Comparison of ENCODE assay signal across 8 cellular contexts in genomic region chr10:61140765-61141392, GRCh38.
DNase-seq lines count a peak whose midpoint lies in the region; ATAC-seq and TF ChIP-seq lines count a peak whose summit lies in the region.

No MANE protein-coding gene starts in this region.

- H3K36me3 Mint-ChIP-seq in activated T-cell treated with anti-CD3 and anti-CD28 coated beads, Interleukin-2, amount 50 U/mL, for 72 hours (ENCODE audit: insufficient read depth in 2 of 2): no peaks in the 10 kb centered on the region

- no peak overlapping the region for H3K4me3 Mint-ChIP-seq in activated T-cell treated with anti-CD3 and anti-CD28 coated beads, Interleukin-2, amount 50 U/mL, for 72 hours

- no TSS peak for BruUV-seq in IMR-90 (replicated peaks; lab: Mats Ljungman, UMichigan)

- POLR2A ChIA-PET in IMR-90 (lab: Charles Lee; ENCODE audit: unreplicated experiment): no interaction called here

- ATAC-seq in IMR-90 (ENCODE audit: low read depth): peak; percentile 84
- ATAC-seq in activated T-cell treated with anti-CD3 and anti-CD28 coated beads, Interleukin-2, amount 50 U/mL, for 72 hours (replicated peaks in 1 of 2): no peak

- TF ChIP-seq CTCF in GM12875 (IDR thresholded peaks at IDR 0.05; ENCODE audit: borderline replicate concordance, insufficient read depth, low read depth, low read length) (peak; percentile 42; the same call in 1 of the 2 replicates), IMR-90 (conservative IDR thresholded peaks at IDR 0.05; ENCODE audit: low read depth, low read length) (peak; percentile 68), fibroblast of mammary gland (conservative IDR thresholded peaks at IDR 0.05; ENCODE audit: control insufficient read depth, insufficient read depth, low read depth, low read length) (peak; percentile 60), neural cell (IDR thresholded peaks at IDR 0.05; ENCODE audit: poor library complexity, severe bottlenecking) (peak; percentile 78)

- H2BK15ac ChIP-seq in IMR-90 (ENCODE audit: low read depth, low read length): no peak overlapping the region

- no peaks in the 10 kb centered on the region for H3K27me3 Mint-ChIP-seq in activated T-cell treated with anti-CD3 and anti-CD28 coated beads, Interleukin-2, amount 50 U/mL, for 72 hours (ENCODE audit: low read depth)

- TF ChIP-seq EP300 in neural cell (conservative IDR thresholded peaks at IDR 0.05; ENCODE audit: poor library complexity, severe bottlenecking): no peak

- H4K8ac ChIP-seq in IMR-90 (ENCODE audit: low read depth in 2 of 2, low read length in 2 of 2): no peak overlapping the region

- WGBS in IMR-90 (ENCODE audit: extremely low coverage in 2 of 2, insufficient read length in 1 of 2), 2 experiments: no CpG with 5 or more reads among the region's 7 CpGs

- DNase-seq in IMR-90 (peak; percentile 77), RPMI8226 (peak; percentile 21), fibroblast of mammary gland (ENCODE audit: low read depth) (peak; percentile 78)
- DNase-seq in activated T-cell treated with anti-CD3 and anti-CD28 coated beads, Interleukin-2, amount 50 U/mL, for 72 hours: no peak
- DNase-seq in stimulated activated CD4-positive, alpha-beta T cell treated with anti-CD3 and anti-CD28 coated beads, Interleukin-4, amount 100 ng/mL, for 1 hour: no peak

- H2AK5ac ChIP-seq in IMR-90 (ENCODE audit: low read depth, low read length): no peak overlapping the region

- intact Hi-C loops in IMR-90 (cut with micrococcal nuclease): loop anchor here (1.0 to 5.0 kb wide), 4 partner anchors 142 to 761 kb away; partner anchors contain the start of gene ARID5B

- H3K4me3 ChIP-seq in ACC112 (ENCODE audit: low read depth, low read length) (no peak overlapping the region), GM12875 (ENCODE audit: low read depth, low read length) (no peak overlapping the region), IMR-90 (ENCODE audit: insufficient read depth, low read depth, low read length) (no peak overlapping the region), fibroblast of mammary gland (ENCODE audit: control insufficient read depth, low read depth, low read length) (no peak overlapping the region), neural cell (ENCODE audit: low read length) (no peak overlapping the region)

- H4K20me1 ChIP-seq in IMR-90 (ENCODE audit: insufficient read depth, low read length): no peaks in the 10 kb centered on the region
- no peaks in the 10 kb centered on the region for H4K20me1 ChIP-seq in neural cell (ENCODE audit: insufficient read depth)

- no peaks in the 10 kb centered on the region for H3K4me1 Mint-ChIP-seq in activated T-cell treated with anti-CD3 and anti-CD28 coated beads, Interleukin-2, amount 50 U/mL, for 72 hours (ENCODE audit: low read depth)

- no peak for TF ChIP-seq POLR2A in IMR-90 (IDR thresholded peaks at IDR 0.05; ENCODE audit: low read depth, low read length)

- H3K9me3 ChIP-seq in IMR-90 (ENCODE audit: control insufficient read depth, insufficient read depth, low read length) (no peaks in the 10 kb centered on the region), neural cell (ENCODE audit: low read length) (no peaks in the 10 kb centered on the region)

- CTCF ChIA-PET in IMR-90 (lab: Yijun Ruan, JAX): interaction anchor here (0.6 to 1.8 kb wide), 11 partner anchors 9 to 716 kb away, joined by 3 to 12 read pairs (median 4); no protein-coding TSS in a partner anchor

- dilution Hi-C loops in IMR-90 (cut with HindIII; ENCODE audit: low sequenced_read_pairs, unreplicated experiment): no loop called here

- H3K4me1 ChIP-seq in ACC112 (ENCODE audit: control insufficient read depth, insufficient read depth, low read length, unreplicated experiment): no peaks in the 10 kb centered on the region
- H3K4me1 ChIP-seq in IMR-90 (ENCODE audit: control insufficient read depth, insufficient read depth, low read length): peaks cover 15% of the 10 kb centered on the region

- H4K5ac ChIP-seq in IMR-90 (ENCODE audit: low read depth, low read length): no peak overlapping the region

- H4K91ac ChIP-seq in IMR-90 (ENCODE audit: insufficient read depth, low read depth, low read length): no peak overlapping the region

- no peak overlapping the region for H3K4ac ChIP-seq in IMR-90 (ENCODE audit: low read depth, low read length)

- H3K56ac ChIP-seq in IMR-90 (ENCODE audit: extremely low read depth, insufficient read depth, low read length): no peak overlapping the region

- H3K79me2 ChIP-seq in ACC112 (ENCODE audit: control insufficient read depth, insufficient read depth, low read length, unreplicated experiment) (no peaks in the 10 kb centered on the region), neural cell (replicated peaks; ENCODE audit: insufficient read depth, low read length) (no peaks in the 10 kb centered on the region)

- no peak overlapping the region; the same call in 1 of the 2 replicates for H3K18ac ChIP-seq in IMR-90 (ENCODE audit: low read depth, low read length)

- H3K9me2 ChIP-seq in neural cell (ENCODE audit: insufficient read depth, low read length): no peaks in the 10 kb centered on the region

- no peak overlapping the region for H3K23ac ChIP-seq in IMR-90 (ENCODE audit: low read depth, low read length)

- H3K36me3 ChIP-seq in ACC112 (ENCODE audit: insufficient read depth, low read length) (no peaks in the 10 kb centered on the region), IMR-90 (ENCODE audit: control insufficient read depth, insufficient read depth, low read length) (no peaks in the 10 kb centered on the region), neural cell (ENCODE audit: insufficient read depth, low read length) (no peaks in the 10 kb centered on the region)

- H3K14ac ChIP-seq in IMR-90 (replicated peaks; ENCODE audit: low read depth, low read length): no peak overlapping the region

- H2BK120ac ChIP-seq in IMR-90 (ENCODE audit: low read depth, low read length): no peak overlapping the region

- H3K9ac ChIP-seq in IMR-90 (ENCODE audit: low read depth, low read length): no peak overlapping the region
- H3K9ac ChIP-seq in neural cell (ENCODE audit: low read length): no peak overlapping the region

- H3K4me2 ChIP-seq in IMR-90 (ENCODE audit: low read depth, low read length): no peak overlapping the region
- H3K4me2 ChIP-seq in neural cell (ENCODE audit: low read length): no peak overlapping the region

- peak overlapping the region; percentile 65 for H2AFZ ChIP-seq in ACC112 (ENCODE audit: low read length, unreplicated experiment)
- no peak overlapping the region for H2AFZ ChIP-seq in IMR-90 (replicated peaks; ENCODE audit: low read length, poor library complexity)
- no peak overlapping the region for H2AFZ ChIP-seq in neural cell (ENCODE audit: low read depth, low read length)

- in situ Hi-C loops in IMR-90 (cut with MboI; ENCODE audit: low sequenced_read_pairs): loop anchor here (10.0 kb wide), 1 partner anchor 584 kb away; no protein-coding TSS in a partner anchor

- TF ChIP-seq RAD21 in IMR-90 (IDR thresholded peaks at IDR 0.05; ENCODE audit: low read length) (peak; percentile 66), neural cell (conservative IDR thresholded peaks at IDR 0.05) (peak; percentile 75)

- H3K27me3 ChIP-seq in ACC112 (ENCODE audit: insufficient read depth, low read length): no peaks in the 10 kb centered on the region
- 0 out of 2 replicates have a peak, but pooled peaks cover 1% of the 10 kb centered on the region for H3K27me3 ChIP-seq in IMR-90 (ENCODE audit: control insufficient read depth, insufficient read depth, low read length)
- no peaks in the 10 kb centered on the region for H3K27me3 ChIP-seq in neural cell (ENCODE audit: insufficient read depth, low read depth, low read length)

- H3K9me3 Mint-ChIP-seq in activated T-cell treated with anti-CD3 and anti-CD28 coated beads, Interleukin-2, amount 50 U/mL, for 72 hours: no peaks in the 10 kb centered on the region

- no peak overlapping the region for H3K27ac Mint-ChIP-seq in activated T-cell treated with anti-CD3 and anti-CD28 coated beads, Interleukin-2, amount 50 U/mL, for 72 hours

- H2AK9ac ChIP-seq in IMR-90 (replicated peaks; ENCODE audit: low read depth, low read length, poor library complexity): no peak overlapping the region

- no peak overlapping the region for H2BK5ac ChIP-seq in IMR-90 (ENCODE audit: low read depth, low read length, poor library complexity, severe bottlenecking)

- no peaks in the 10 kb centered on the region for H3F3A ChIP-seq in neural cell (ENCODE audit: insufficient read depth, low read length, poor library complexity, severe bottlenecking)

- no peaks in the 10 kb centered on the region for H3K79me1 ChIP-seq in IMR-90 (ENCODE audit: low read depth in 1 of 2, low read length in 2 of 2)

- no peak overlapping the region for H2BK20ac ChIP-seq in IMR-90 (ENCODE audit: low read depth, low read length)

- H3K27ac ChIP-seq in ACC112 (ENCODE audit: low read depth, low read length): no peak overlapping the region
- no peak overlapping the region for H3K27ac ChIP-seq in IMR-90 (ENCODE audit: insufficient read depth, low read length)
- no peak overlapping the region for H3K27ac ChIP-seq in neural cell (ENCODE audit: low read length)

- peaks cover 11% of the 10 kb centered on the region for H3K9me1 ChIP-seq in IMR-90 (ENCODE audit: insufficient read depth, low read length)

TF ChIP-seq in IMR-90, 13 proteins besides CTCF, POLR2A, EP300 and RAD21 (continues in another document):
- TF ChIP-seq SMC3 (IDR thresholded peaks at IDR 0.05; ENCODE audit: low read depth, low read length) (peak; percentile 44), RFX5 (IDR thresholded peaks at IDR 0.05; ENCODE audit: low read depth, low read length) (no peak)

TF ChIP-seq in neural cell, 6 proteins besides CTCF, POLR2A, EP300 and RAD21:
- TF ChIP-seq POLR2AphosphoS5 (IDR thresholded peaks at IDR 0.05) (no peak), SMC3 (conservative IDR thresholded peaks at IDR 0.05; ENCODE audit: poor library complexity) (peak; percentile 70)

Comparison
In these comparisons a context has a peak if more than half of its experiments do, and no peak if none do; other contexts are left out.
1. DNase-seq: peak in IMR-90 (single experiment), RPMI8226 (single experiment) and fibroblast of mammary gland (single experiment); none in activated T-cell treated with anti-CD3 and anti-CD28 coated beads, Interleukin-2, amount 50 U/mL, for 72 hours (0 of 2) and stimulated activated CD4-positive, alpha-beta T cell treated with anti-CD3 and anti-CD28 coated beads, Interleukin-4, amount 100 ng/mL, for 1 hour (single experiment).
2. Peak in every context shown above with its lines, with median percentiles within 50 percentile points of each other: CTCF ChIP-seq.